ENCODE assay signal across 8 cellular contexts in genomic region chr7:102464577-102465280, GRCh38. TPM values are rescaled to one million over a fixed set of nuclear protein-coding genes. Genes with fewer than 3 reads are reported as not detected.
DNase-seq lines count a peak whose midpoint lies in the region; TF ChIP-seq lines count a peak whose summit lies in the region.

ALKBH4 (minus strand) TSS chr7:102464863; CDS start chr7:102464836, 27 bp downstream.
LRWD1 (plus strand) TSS chr7:102464984; CDS start chr7:102465081, 97 bp downstream.

- CTCF ChIA-PET in activated naive CD4-positive, alpha-beta T cell treated with anti-CD3 and anti-CD28 coated beads for 36 hours (lab: Charles Lee) = interaction anchor here (0.7 to 4.2 kb wide), 11 partner anchors 15 to 185 kb away, joined by 3 to 25 read pairs (median 4); no protein-coding TSS in a partner anchor

- peak; percentile 98 for DNase-seq in GM06990 (ENCODE audit: extremely low read depth, insufficient read length)
- DNase-seq in HFF-Myc (ENCODE audit: extremely low read depth, low read depth) = peak; percentile 69
- DNase-seq in MV-4-11 (lab: John Stamatoyannopoulos, UW) = peak; percentile 89
- DNase-seq in SK-N-DZ (ENCODE audit: low spot score) = peak; percentile 91
- peak; percentile 94 for DNase-seq in activated naive CD4-positive, alpha-beta T cell treated with anti-CD3 and anti-CD28 coated beads for 36 hours
- peak; percentile 87 for DNase-seq in globus pallidus (ENCODE audit: low spot score)
- peak; percentile 82 for DNase-seq in occipital lobe (lab: John Stamatoyannopoulos, UW)

- H3K4me1 Mint-ChIP-seq in activated naive CD4-positive, alpha-beta T cell treated with anti-CD3 and anti-CD28 coated beads for 36 hours (ENCODE audit: low read depth) = peaks cover 27% of the 10 kb centered on the region

- H3K4me3 ChIP-seq in GM06990 (replicated peaks; ENCODE audit: low read depth, low read length) = peak within 1 kb of the TSS; percentile 85
- H3K4me3 ChIP-seq in HFF-Myc (replicated peaks; ENCODE audit: low read depth, low read length) = peak within 1 kb of the TSS; percentile 100

- H3K36me3 ChIP-seq in GM06990 (ENCODE audit: control insufficient read depth, insufficient read depth, low read length) = peaks cover 12% of the 10 kb centered on the region

- peaks cover 8% of the 10 kb centered on the region for H3K36me3 Mint-ChIP-seq in activated naive CD4-positive, alpha-beta T cell treated with anti-CD3 and anti-CD28 coated beads for 36 hours (ENCODE audit: low read depth)

- no peaks in the 10 kb centered on the region for H3K9me3 Mint-ChIP-seq in activated naive CD4-positive, alpha-beta T cell treated with anti-CD3 and anti-CD28 coated beads for 36 hours

- no peaks in the 10 kb centered on the region for H3K27me3 ChIP-seq in GM06990 (replicated peaks; ENCODE audit: control insufficient read depth, insufficient read depth, low read length)

- no peak for TF ChIP-seq CTCF in GM06990 (IDR thresholded peaks at IDR 0.05; ENCODE audit: insufficient read depth, low read length, poor library complexity, severe bottlenecking)
- no peak for TF ChIP-seq CTCF in HFF-Myc (IDR thresholded peaks at IDR 0.05; ENCODE audit: low read depth, low read length, missing control alignments)

- H3K27ac Mint-ChIP-seq in activated naive CD4-positive, alpha-beta T cell treated with anti-CD3 and anti-CD28 coated beads for 36 hours = peak within 1 kb of the TSS; percentile 63

- H3K4me3 Mint-ChIP-seq in activated naive CD4-positive, alpha-beta T cell treated with anti-CD3 and anti-CD28 coated beads for 36 hours = peak within 1 kb of the TSS; percentile 91

- H3K27me3 Mint-ChIP-seq in activated naive CD4-positive, alpha-beta T cell treated with anti-CD3 and anti-CD28 coated beads for 36 hours (ENCODE audit: low read depth) = no peaks in the 10 kb centered on the region

- intact Hi-C loops in activated naive CD4-positive, alpha-beta T cell treated with anti-CD3 and anti-CD28 coated beads for 36 hours (cut with micrococcal nuclease) = loop anchor here (1.0 to 5.0 kb wide), 6 partner anchors 33 to 283 kb away; partner anchors contain the start of genes FAM185A and PRKRIP1

- peak within 1 kb of the TSS; percentile 79 for H3K27ac ChIP-seq in temporal lobe (ENCODE audit: low read depth, low read length)

RNA-seq across cellular contexts. Expression of gene ALKBH4, which starts in this region (rescaled TPM):
- polyA plus RNA-seq in SK-N-DZ (2014; cell fraction: cytosol; rRNA removed) = 29.0 and 33.8 TPM in 2 replicates
- 5.2 and 8.3 TPM in 2 replicates for polyA plus RNA-seq in SK-N-DZ (2014; cell fraction: nucleus; rRNA removed)
- total RNA-seq in activated naive CD4-positive, alpha-beta T cell treated with anti-CD3 and anti-CD28 coated beads for 36 hours = 1 to 10 TPM; 5.7 to 6.4 TPM
- total RNA-seq in occipital lobe = 14.3 TPM
- total RNA-seq in temporal lobe = 11.3 TPM

RNA-seq across cellular contexts. Expression of gene LRWD1, which starts in this region (rescaled TPM):
- polyA plus RNA-seq in SK-N-DZ (2014; cell fraction: cytosol; rRNA removed) = 67.9 and 78.4 TPM in 2 replicates
- 91.6 and 102 TPM in 2 replicates for polyA plus RNA-seq in SK-N-DZ (2014; cell fraction: nucleus; rRNA removed)
- 10 to 100 TPM in 1 of 2 experiments, 1 to 10 TPM in 1; 9.4 to 11.0 TPM for total RNA-seq in activated naive CD4-positive, alpha-beta T cell treated with anti-CD3 and anti-CD28 coated beads for 36 hours
- total RNA-seq in occipital lobe = 39.5 TPM
- 48.4 TPM for total RNA-seq in temporal lobe

Comparison
In these comparisons a context has a peak if more than half of its experiments do, and no peak if none do; other contexts are left out.
1. Peak in every context shown above with its lines: DNase-seq, H3K4me3 ChIP-seq and H3K27ac ChIP-seq.